In the genomic region with DNA sequence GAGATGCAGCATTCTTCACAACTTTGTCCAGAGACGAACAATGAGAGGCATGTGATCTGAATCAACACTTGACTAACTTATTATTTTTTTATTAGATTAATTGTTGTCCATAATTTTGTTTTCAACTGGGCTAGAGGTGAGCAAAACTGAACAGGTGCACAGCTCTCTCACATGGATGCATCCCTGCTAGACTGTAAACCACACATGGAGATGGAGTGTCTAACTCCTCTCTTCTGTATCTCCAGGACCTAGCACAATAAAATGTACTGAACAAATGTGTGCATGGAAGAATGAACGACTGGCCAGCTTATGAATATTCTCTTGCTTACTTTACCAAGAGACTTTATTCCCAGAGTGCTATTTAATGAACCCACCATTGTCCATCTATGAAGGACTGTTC, we compare ENCODE assay signal across 25 cellular contexts.
"Had no signal": no experiment of that assay in that cellular context is flagged by ENCODE, and none has a peak within 500 bp of the region (broad histone marks: within the 10 kb centered on the region; RNA-seq: fewer than 3 reads in every experiment).

No MANE protein-coding gene starts in this region.

- DNase-seq: natural killer cell; occipital lobe; ovary; posterior cingulate gyrus; psoas muscle; right cardiac atrium; right lobe of liver; sigmoid colon; small intestine; stimulated activated CD4-positive, alpha-beta T cell treated with anti-CD3 and anti-CD28 coated beads, Interleukin-15, amount 100 ng/mL, for 24 hours; stimulated activated CD4-positive, alpha-beta T cell treated with anti-CD3 and anti-CD28 coated beads, Interleukin-2, amount 100 ng/mL, for 24 hours; stimulated activated CD4-positive, alpha-beta T cell treated with anti-CD3 and anti-CD28 coated beads, Interleukin-2, amount 100 ng/mL, for 48 hours; stimulated activated CD4-positive, alpha-beta T cell treated with anti-CD3 and anti-CD28 coated beads, Interleukin-4, amount 100 ng/mL, for 24 hours; stimulated activated naive B cell treated with anti-CD40 and anti-IgM and Interleukin-4, amounts not matched to agents 10 μg/mL and 1 μg/mL and 100 μg/mL, for 72 hours; stimulated activated naive CD4-positive, alpha-beta T cell treated with Interleukin-2 at 50 U/mL for 16 hours; stomach; thyroid gland; trophoblast cell; upper lobe of left lung; uterus had no signal

- H3K9me3 ChIP-seq: ovary, psoas muscle, right lobe of liver, sigmoid colon, stomach, thoracic aorta, thyroid gland, tibial nerve, upper lobe of left lung, uterus had no signal

- H3K27ac ChIP-seq: neural progenitor cell, ovary, parathyroid adenoma, psoas muscle, right lobe of liver, sigmoid colon, stomach, thoracic aorta, thyroid gland, tibial nerve, upper lobe of left lung, uterus had no signal

- H3K9ac ChIP-seq: neural progenitor cell, parathyroid adenoma had no signal

- FAIRE-seq: small intestine had no signal

- H2AFZ ChIP-seq: neural progenitor cell, parathyroid adenoma had no signal

- H3K4me1 ChIP-seq: neural progenitor cell, parathyroid adenoma, psoas muscle, right lobe of liver, sigmoid colon, stomach, thyroid gland, tibial nerve, upper lobe of left lung, uterus had no signal

- H3K4me2 ChIP-seq: neural progenitor cell had no signal

- H3K27me3 ChIP-seq: ovary, right lobe of liver, sigmoid colon, stomach, thyroid gland, tibial nerve, upper lobe of left lung, uterus had no signal

- H3K4me3 ChIP-seq: neural progenitor cell, ovary, psoas muscle, right lobe of liver, sigmoid colon, stomach, thoracic aorta, thyroid gland, tibial nerve, upper lobe of left lung, uterus had no signal

- H3K36me3 ChIP-seq: neural progenitor cell, ovary, right lobe of liver, sigmoid colon, stomach, thoracic aorta, thyroid gland, tibial nerve, upper lobe of left lung, uterus had no signal

- ATAC-seq: natural killer cell; psoas muscle; right cardiac atrium; right lobe of liver; stimulated activated effector memory CD8-positive, alpha-beta T cell treated with anti-CD3 and anti-CD28 coated beads, Interleukin-12 subunit alpha, Interleukin-12 subunit beta, amount 100 ng/mL, for 72 hours; stimulated activated naive B cell treated with anti-CD40 and anti-IgM and Interleukin-4, amounts not matched to agents 10 μg/mL and 1 μg/mL and 100 μg/mL, for 72 hours had no signal
